In the genomic region with DNA sequence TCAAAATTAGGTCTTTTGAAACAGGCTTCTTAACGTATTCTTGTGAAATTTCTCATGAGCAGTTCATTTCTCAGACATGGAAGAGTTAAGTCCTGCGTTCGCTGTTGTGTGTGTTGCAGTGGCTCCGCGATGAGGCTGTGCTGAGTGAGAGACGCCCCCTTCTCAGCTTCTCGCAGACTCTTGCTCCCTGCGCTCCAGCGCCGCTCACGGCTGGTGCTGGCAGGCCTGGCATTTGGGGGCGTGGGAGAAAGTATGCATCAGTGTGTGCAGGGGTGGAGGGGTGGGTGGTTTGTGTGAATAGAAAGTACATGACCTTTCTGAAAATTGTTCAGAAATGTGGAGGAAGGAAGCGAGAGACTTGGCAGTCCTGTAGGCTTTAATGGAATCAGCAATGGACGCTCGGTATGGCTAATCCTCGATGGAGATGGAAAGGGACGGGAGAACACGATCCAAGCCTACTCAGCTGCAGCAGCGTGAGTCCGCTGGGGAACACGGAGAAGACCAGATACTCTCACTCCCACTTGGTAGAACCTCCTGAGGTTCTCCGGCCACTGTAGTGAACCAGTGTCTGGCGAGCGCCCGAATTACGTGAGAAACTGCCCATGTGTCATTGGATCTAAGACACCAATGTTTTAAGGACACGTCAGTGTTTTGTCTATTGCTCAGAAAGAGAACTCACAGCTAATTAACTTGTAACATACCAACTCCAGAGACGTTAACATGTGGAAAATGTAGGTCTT, we compare ENCODE assay signal across 9 cellular contexts. TPM values are rescaled to one million over a fixed set of nuclear protein-coding genes. Genes with fewer than 3 reads are reported as not detected.
A peak's percentile ranks its signal among the peaks of the same experiment; 100 is the strongest.
DNase-seq lines count a peak whose midpoint lies in the region; TF ChIP-seq lines count a peak whose summit lies in the region.
"Had no signal": no experiment of that assay in that cellular context is flagged by ENCODE, and none has a peak within 500 bp of the region (broad histone marks: within the 10 kb centered on the region; RNA-seq: fewer than 3 reads in every experiment).

No MANE protein-coding gene starts in this region.

- TF ChIP-seq CTCF in fibroblast of mammary gland (conservative IDR thresholded peaks at IDR 0.05; ENCODE audit: control insufficient read depth, insufficient read depth, low read depth, low read length) (peak; percentile 22), osteoblast (IDR thresholded peaks at IDR 0.05; ENCODE audit: extremely low read depth, low read depth, low read length) (peak; percentile 27), type B pancreatic cell (conservative IDR thresholded peaks at IDR 0.05) (no peak), OCI-LY7 (conservative IDR thresholded peaks at IDR 0.05; ENCODE audit: low read length) (no peak)

- no peaks in the 10 kb centered on the region for H3K9me3 Mint-ChIP-seq in type B pancreatic cell

- H4K20me1 ChIP-seq in osteoblast (ENCODE audit: insufficient read depth, low read length) (peaks cover 7% of the 10 kb centered on the region), OCI-LY7 (ENCODE audit: insufficient read depth, low read length) (no peaks in the 10 kb centered on the region)
- H4K20me1 ChIP-seq: BLaER1 had no signal

- H3K27me3 ChIP-seq in osteoblast (ENCODE audit: insufficient read depth, low read length): no peaks in the 10 kb centered on the region
- H3K27me3 ChIP-seq: BLaER1 had no signal

- peak; percentile 12 for DNase-seq in activated T-cell treated with anti-CD3 and anti-CD28 coated beads for 48 hours (ENCODE audit: low read depth)
- DNase-seq in activated T-cell treated with anti-CD3 and anti-CD28 coated beads, Interleukin-2, amount 50 U/mL, for 1 hour: no peak
- DNase-seq in fibroblast of mammary gland (ENCODE audit: low read depth): peak; percentile 89
- peak; percentile 96 for DNase-seq in osteoblast (ENCODE audit: insufficient read length, low spot score, missing footprints)
- no peak for DNase-seq in type B pancreatic cell (ENCODE audit: extremely low spot score, unreplicated experiment)
- no peak for DNase-seq in NCI-H1436 treated with DMSO at 0.1 percent for 48 hours (lab: John Stamatoyannopoulos, UW)
- DNase-seq in NCI-H2107 treated with DMSO at 0.1 percent for 48 hours (lab: John Stamatoyannopoulos, UW; ENCODE audit: unreplicated experiment): no peak
- DNase-seq in OCI-LY7 (ENCODE audit: low spot score): no peak

- H2AFZ ChIP-seq in osteoblast (ENCODE audit: low read length): peak overlapping the region; percentile 80
- no peak overlapping the region for H2AFZ ChIP-seq in OCI-LY7 (ENCODE audit: low read length)

- H3K4me1 Mint-ChIP-seq in type B pancreatic cell (ENCODE audit: unreplicated experiment): peaks cover 39% of the 10 kb centered on the region

- H3K79me2 ChIP-seq in osteoblast (ENCODE audit: insufficient read depth, low read length) (peaks cover 56% of the 10 kb centered on the region), OCI-LY7 (ENCODE audit: insufficient read depth, low read depth, low read length) (peaks cover 10% of the 10 kb centered on the region)

- H3K36me3 Mint-ChIP-seq in type B pancreatic cell: peaks cover 22% of the 10 kb centered on the region

- H3K4me2 ChIP-seq in osteoblast (ENCODE audit: insufficient read depth, low read length): peak overlapping the region; percentile 84
- H3K4me2 ChIP-seq in OCI-LY7 (ENCODE audit: low read length): no peak overlapping the region
- H3K4me2 ChIP-seq: BLaER1 had no signal

- H3K27ac ChIP-seq in osteoblast (ENCODE audit: low read depth, low read length) (peak overlapping the region; percentile 91), OCI-LY7 (ENCODE audit: low read depth, low read length, poor library complexity, severe bottlenecking) (no peak overlapping the region)
- H3K27ac ChIP-seq: BLaER1 had no signal

- POLR2A ChIA-PET in OCI-LY7 (lab: Charles Lee): no interaction called here

- no TSS peak for BruUV-seq in OCI-LY7 (replicated peaks; lab: Mats Ljungman, UMichigan)

- H3K4me3 ChIP-seq in fibroblast of mammary gland (ENCODE audit: control insufficient read depth, low read depth, low read length) (peak overlapping the region; percentile 38), osteoblast (ENCODE audit: insufficient read depth, low read length) (peak overlapping the region; percentile 65), OCI-LY7 (ENCODE audit: low read depth, low read length, poor library complexity, severe bottlenecking) (no peak overlapping the region)
- H3K4me3 ChIP-seq: BLaER1 had no signal

- CTCF ChIA-PET in OCI-LY7 (lab: Charles Lee; ENCODE audit: unreplicated experiment): no interaction called here

- H3K4me3 Mint-ChIP-seq in type B pancreatic cell: no peak overlapping the region

- H3K27me3 Mint-ChIP-seq in type B pancreatic cell: no peaks in the 10 kb centered on the region

- H3K27ac Mint-ChIP-seq in type B pancreatic cell: peak overlapping the region; percentile 13

- H3K9me2 ChIP-seq in OCI-LY7 (ENCODE audit: insufficient read depth, low read length): no peaks in the 10 kb centered on the region

- H3K36me3 ChIP-seq in osteoblast (ENCODE audit: insufficient read depth, low read length) (no peaks in the 10 kb centered on the region), OCI-LY7 (ENCODE audit: insufficient read depth, low read length) (peaks cover 27% of the 10 kb centered on the region)

- intact Hi-C loops in OCI-LY7 (cut with micrococcal nuclease; ENCODE audit: unreplicated experiment): no loop called here

- H3K9me3 ChIP-seq in osteoblast (ENCODE audit: low read depth, low read length): no peaks in the 10 kb centered on the region
- H3K9me3 ChIP-seq in OCI-LY7 (ENCODE audit: low read length): no peaks in the 10 kb centered on the region
- H3K9me3 ChIP-seq: BLaER1 had no signal

- H3K4me1 ChIP-seq in osteoblast (ENCODE audit: insufficient read depth, low read length) (peaks cover 19% of the 10 kb centered on the region), OCI-LY7 (ENCODE audit: insufficient read depth, low read length, poor library complexity, severe bottlenecking) (peaks cover 15% of the 10 kb centered on the region)

RNA-seq across cellular contexts. Expression of a gene that starts 5.9 kb away (rescaled TPM):
- total RNA-seq in osteoblast (12.7 TPM in 2 replicates), type B pancreatic cell (ENCODE audit: low replicate concordance) (26.0 and 31.0 TPM in 2 replicates), OCI-LY7 (2022) (36.5 and 38.2 TPM in 2 replicates)
- 17.7 and 18.1 TPM in 2 replicates for total RNA-seq in OCI-LY7 (2014; rRNA removed; shearing (Covaris generic))

RNA-seq across cellular contexts. Expression of a gene that starts 51.3 kb away (rescaled TPM):
- total RNA-seq in osteoblast (under 0.01 TPM in 1 of 2 replicates, not detected in the other), type B pancreatic cell (ENCODE audit: low replicate concordance) (47.0 and 115 TPM in 2 replicates), OCI-LY7 (2022) (34.1 and 44.3 TPM in 2 replicates)
- 15.4 and 16.3 TPM in 2 replicates for total RNA-seq in OCI-LY7 (2014; rRNA removed; shearing (Covaris generic))

RNA-seq across cellular contexts. Expression of a gene that starts 55.7 kb away (rescaled TPM):
- total RNA-seq in osteoblast (2.1 and 3.6 TPM in 2 replicates), type B pancreatic cell (ENCODE audit: low replicate concordance) (41.4 and 47.9 TPM in 2 replicates), OCI-LY7 (2022) (22.5 and 23.3 TPM in 2 replicates)
- total RNA-seq in OCI-LY7 (2014; rRNA removed; shearing (Covaris generic)): 9.0 and 10.2 TPM in 2 replicates

Comparison
In these comparisons a context has a peak if more than half of its experiments do, and no peak if none do; other contexts are left out.
1. DNase-seq: peak in activated T-cell treated with anti-CD3 and anti-CD28 coated beads for 48 hours (single experiment), fibroblast of mammary gland (single experiment) and osteoblast (single experiment); none in activated T-cell treated with anti-CD3 and anti-CD28 coated beads, Interleukin-2, amount 50 U/mL, for 1 hour (single experiment), type B pancreatic cell (single experiment), NCI-H1436 treated with DMSO at 0.1 percent for 48 hours (single experiment), NCI-H2107 treated with DMSO at 0.1 percent for 48 hours (single experiment) and OCI-LY7 (single experiment).
2. CTCF ChIP-seq: peak in fibroblast of mammary gland (single experiment) and osteoblast (single experiment); none in type B pancreatic cell (single experiment) and OCI-LY7 (single experiment).
3. RNA of a gene that starts 51.3 kb away (total RNA-seq): 47.0 to 115 TPM in type B pancreatic cell and 15.4 to 44.3 TPM in OCI-LY7; under 0.01 TPM in osteoblast; every median in the first group is over 10 times any median in the second.